Comparison of ENCODE assay signal across 16 cellular contexts in genomic region chr2:25895620-25896019, GRCh38.
"Had no signal": no experiment of that assay in that cellular context is flagged by ENCODE, and none has a peak within 500 bp of the region (broad histone marks: within the 10 kb centered on the region; RNA-seq: fewer than 3 reads in every experiment).

No MANE protein-coding gene starts in this region.

- H3K9me3 Mint-ChIP-seq: activated CD4-positive, alpha-beta memory T cell treated with anti-CD3 and anti-CD28 coated beads for 36 hours; activated naive CD4-positive, alpha-beta T cell treated with anti-CD3 and anti-CD28 coated beads, Interleukin-2, amount 10 ng/mL, durations not matched to agents 7 days and 5 days; activated T-helper 2 cell treated with anti-CD3 and anti-CD28 coated beads, Interferon-gamma antibody, Interleukin-2, Interleukin-4, amounts not matched to agents 10 μg/mL and 5 μg/mL and 100 μg/mL, durations not matched to agents 14 hours and 24 hours and 36 hours; natural killer cell treated with Interleukin-12 subunit alpha and Interleukin-12 subunit beta and Interleukin-15 and Interleukin-18, amount 100 ng/mL, for 72 hours had no signal

- DNase-seq: activated CD4-positive, alpha-beta memory T cell treated with anti-CD3 and anti-CD28 coated beads for 36 hours; activated CD8-positive, alpha-beta memory T cell treated with anti-CD3 and anti-CD28 coated beads, Interleukin-2, amount 10 ng/mL, durations not matched to agents 7 days and 5 days; activated naive CD4-positive, alpha-beta T cell treated with anti-CD3 and anti-CD28 coated beads, Interleukin-2, amount 10 ng/mL, durations not matched to agents 7 days and 5 days; activated T-cell treated with anti-CD3 and anti-CD28 coated beads, Interleukin-2, amount 50 U/mL, for 1 hour; kidney; left ventricle myocardium superior; mesenchymal stem cell; stimulated activated CD4-positive, alpha-beta T cell treated with anti-CD3 and anti-CD28 coated beads, Interleukin-4, amount 100 ng/mL, for 1 hour; stimulated activated naive CD4-positive, alpha-beta T cell; T-helper 1 cell; tibial artery had no signal

- H3K27ac ChIP-seq: cardiac muscle cell, hepatocyte, tibial artery, vagina had no signal

- H3K4me3 Mint-ChIP-seq: activated CD4-positive, alpha-beta memory T cell treated with anti-CD3 and anti-CD28 coated beads for 36 hours; activated CD8-positive, alpha-beta memory T cell treated with anti-CD3 and anti-CD28 coated beads, Interleukin-2, amount 10 ng/mL, durations not matched to agents 7 days and 5 days; activated naive CD4-positive, alpha-beta T cell treated with anti-CD3 and anti-CD28 coated beads, Interleukin-2, amount 10 ng/mL, durations not matched to agents 7 days and 5 days; natural killer cell treated with Interleukin-12 subunit alpha and Interleukin-12 subunit beta and Interleukin-15 and Interleukin-18, amount 100 ng/mL, for 72 hours had no signal

- H3K27me3 Mint-ChIP-seq: activated CD4-positive, alpha-beta memory T cell treated with anti-CD3 and anti-CD28 coated beads for 36 hours had no signal

- H3K4me1 ChIP-seq: tibial artery, vagina had no signal

- H3K4me2 ChIP-seq: hepatocyte had no signal

- H2AFZ ChIP-seq: hepatocyte had no signal

- H3K27ac Mint-ChIP-seq: activated CD4-positive, alpha-beta memory T cell treated with anti-CD3 and anti-CD28 coated beads for 36 hours; activated CD8-positive, alpha-beta memory T cell treated with anti-CD3 and anti-CD28 coated beads, Interleukin-2, amount 10 ng/mL, durations not matched to agents 7 days and 5 days; activated naive CD4-positive, alpha-beta T cell treated with anti-CD3 and anti-CD28 coated beads, Interleukin-2, amount 10 ng/mL, durations not matched to agents 7 days and 5 days; activated T-helper 2 cell treated with anti-CD3 and anti-CD28 coated beads, Interferon-gamma antibody, Interleukin-2, Interleukin-4, amounts not matched to agents 10 μg/mL and 5 μg/mL and 100 μg/mL, durations not matched to agents 14 hours and 24 hours and 36 hours; natural killer cell treated with Interleukin-12 subunit alpha and Interleukin-12 subunit beta and Interleukin-15 and Interleukin-18, amount 100 ng/mL, for 72 hours had no signal

- H3K4me1 Mint-ChIP-seq: activated CD8-positive, alpha-beta memory T cell treated with anti-CD3 and anti-CD28 coated beads, Interleukin-2, amount 10 ng/mL, durations not matched to agents 7 days and 5 days; activated naive CD4-positive, alpha-beta T cell treated with anti-CD3 and anti-CD28 coated beads, Interleukin-2, amount 10 ng/mL, durations not matched to agents 7 days and 5 days had no signal

- H3K36me3 ChIP-seq: cardiac muscle cell, tibial artery, vagina had no signal

- ATAC-seq: activated CD8-positive, alpha-beta memory T cell treated with anti-CD3 and anti-CD28 coated beads, Interleukin-2, amount 10 ng/mL, durations not matched to agents 7 days and 5 days; left ventricle myocardium superior; natural killer cell treated with Interleukin-12 subunit alpha and Interleukin-12 subunit beta and Interleukin-15 and Interleukin-18, amount 100 ng/mL, for 72 hours had no signal

- H3K36me3 Mint-ChIP-seq: activated CD4-positive, alpha-beta memory T cell treated with anti-CD3 and anti-CD28 coated beads for 36 hours; activated CD8-positive, alpha-beta memory T cell treated with anti-CD3 and anti-CD28 coated beads, Interleukin-2, amount 10 ng/mL, durations not matched to agents 7 days and 5 days; activated naive CD4-positive, alpha-beta T cell treated with anti-CD3 and anti-CD28 coated beads, Interleukin-2, amount 10 ng/mL, durations not matched to agents 7 days and 5 days; natural killer cell treated with Interleukin-12 subunit alpha and Interleukin-12 subunit beta and Interleukin-15 and Interleukin-18, amount 100 ng/mL, for 72 hours had no signal

- H3K4me3 ChIP-seq: cardiac muscle cell, hepatocyte, tibial artery, vagina had no signal

- H3K79me2 ChIP-seq: hepatocyte had no signal

- H3K27me3 ChIP-seq: cardiac muscle cell, hepatocyte, tibial artery, vagina had no signal

- H3K9me3 ChIP-seq: tibial artery, vagina had no signal
